Comparison of ENCODE assay signal across 2 cellular contexts in the genomic region with DNA sequence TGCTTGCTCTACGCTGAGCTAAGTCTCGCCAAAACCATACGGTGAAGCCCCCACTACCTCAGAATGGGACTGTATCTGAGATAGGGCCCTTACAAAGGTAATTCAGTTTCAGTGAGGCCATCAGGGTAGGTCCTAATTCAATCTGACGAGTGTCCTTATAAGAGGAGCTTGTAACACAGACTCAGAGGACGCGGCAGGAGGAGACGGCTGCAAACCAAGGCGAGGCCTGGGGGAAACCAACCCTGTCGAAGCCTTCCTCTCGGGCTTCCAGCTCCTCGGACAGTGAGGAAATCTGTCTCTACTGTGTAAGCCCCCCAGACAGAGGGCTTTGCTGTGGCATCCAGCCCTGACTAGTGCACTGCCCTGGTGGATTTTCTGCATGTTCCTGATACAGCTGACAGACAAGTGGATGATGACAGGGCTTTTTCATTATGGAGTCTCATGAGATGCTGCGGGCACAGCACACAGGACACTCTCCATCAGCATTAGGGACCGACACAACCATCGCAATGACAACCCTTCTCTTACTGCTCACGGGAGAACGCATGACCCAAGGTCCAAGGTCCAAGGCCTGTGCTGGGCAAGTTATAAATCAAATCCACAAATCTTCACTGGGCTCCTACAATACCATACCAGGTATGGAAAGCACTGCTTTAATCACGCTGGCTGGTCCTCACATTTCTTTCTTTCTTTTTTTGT.
TF ChIP-seq lines count a peak whose summit lies in the region.

No MANE protein-coding gene starts in this region.

TF ChIP-seq in HCT116, 20 proteins besides CTCF, POLR2A, EP300 and RAD21 (continued from another document):
- TF ChIP-seq, protein P1, sequence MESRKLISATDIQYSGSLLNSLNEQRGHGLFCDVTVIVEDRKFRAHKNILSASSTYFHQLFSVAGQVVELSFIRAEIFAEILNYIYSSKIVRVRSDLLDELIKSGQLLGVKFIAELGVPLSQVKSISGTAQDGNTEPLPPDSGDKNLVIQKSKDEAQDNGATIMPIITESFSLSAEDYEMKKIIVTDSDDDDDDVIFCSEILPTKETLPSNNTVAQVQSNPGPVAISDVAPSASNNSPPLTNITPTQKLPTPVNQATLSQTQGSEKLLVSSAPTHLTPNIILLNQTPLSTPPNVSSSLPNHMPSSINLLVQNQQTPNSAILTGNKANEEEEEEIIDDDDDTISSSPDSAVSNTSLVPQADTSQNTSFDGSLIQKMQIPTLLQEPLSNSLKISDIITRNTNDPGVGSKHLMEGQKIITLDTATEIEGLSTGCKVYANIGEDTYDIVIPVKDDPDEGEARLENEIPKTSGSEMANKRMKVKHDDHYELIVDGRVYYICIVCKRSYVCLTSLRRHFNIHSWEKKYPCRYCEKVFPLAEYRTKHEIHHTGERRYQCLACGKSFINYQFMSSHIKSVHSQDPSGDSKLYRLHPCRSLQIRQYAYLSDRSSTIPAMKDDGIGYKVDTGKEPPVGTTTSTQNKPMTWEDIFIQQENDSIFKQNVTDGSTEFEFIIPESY (IDR thresholded peaks at IDR 0.05; ENCODE audit: extremely low read depth, insufficient replicate concordance, low read length), result no peak
- TF ChIP-seq ZNF274 (IDR thresholded peaks at IDR 0.05; ENCODE audit: low read depth, low read length), result no peak
- TF ChIP-seq ELF1 (IDR thresholded peaks at IDR 0.05; ENCODE audit: borderline replicate concordance, low read depth), result no peak
- TF ChIP-seq SIN3A (IDR thresholded peaks at IDR 0.05; ENCODE audit: low read depth), result no peak
TF ChIP-seq in HCT116: peak in this region for 0.

TF ChIP-seq in liver, 16 proteins besides CTCF, POLR2A, EP300 and RAD21 (continued from another document):
- TF ChIP-seq, protein P1 (IDR thresholded peaks at IDR 0.05), result no peak
- TF ChIP-seq FOXA1 (IDR thresholded peaks at IDR 0.05) (no peak), GABPA (IDR thresholded peaks at IDR 0.05 in 1 of 2, conservative IDR thresholded peaks at IDR 0.05 in 1 of 2) (no peak), TAF1 (conservative IDR thresholded peaks at IDR 0.05) (no peak), SP1 (IDR thresholded peaks at IDR 0.05) (peak; percentile 68), EGR1 (IDR thresholded peaks at IDR 0.05; ENCODE audit: low read depth in 2 of 2) (no peak)
- TF ChIP-seq, protein P2, sequence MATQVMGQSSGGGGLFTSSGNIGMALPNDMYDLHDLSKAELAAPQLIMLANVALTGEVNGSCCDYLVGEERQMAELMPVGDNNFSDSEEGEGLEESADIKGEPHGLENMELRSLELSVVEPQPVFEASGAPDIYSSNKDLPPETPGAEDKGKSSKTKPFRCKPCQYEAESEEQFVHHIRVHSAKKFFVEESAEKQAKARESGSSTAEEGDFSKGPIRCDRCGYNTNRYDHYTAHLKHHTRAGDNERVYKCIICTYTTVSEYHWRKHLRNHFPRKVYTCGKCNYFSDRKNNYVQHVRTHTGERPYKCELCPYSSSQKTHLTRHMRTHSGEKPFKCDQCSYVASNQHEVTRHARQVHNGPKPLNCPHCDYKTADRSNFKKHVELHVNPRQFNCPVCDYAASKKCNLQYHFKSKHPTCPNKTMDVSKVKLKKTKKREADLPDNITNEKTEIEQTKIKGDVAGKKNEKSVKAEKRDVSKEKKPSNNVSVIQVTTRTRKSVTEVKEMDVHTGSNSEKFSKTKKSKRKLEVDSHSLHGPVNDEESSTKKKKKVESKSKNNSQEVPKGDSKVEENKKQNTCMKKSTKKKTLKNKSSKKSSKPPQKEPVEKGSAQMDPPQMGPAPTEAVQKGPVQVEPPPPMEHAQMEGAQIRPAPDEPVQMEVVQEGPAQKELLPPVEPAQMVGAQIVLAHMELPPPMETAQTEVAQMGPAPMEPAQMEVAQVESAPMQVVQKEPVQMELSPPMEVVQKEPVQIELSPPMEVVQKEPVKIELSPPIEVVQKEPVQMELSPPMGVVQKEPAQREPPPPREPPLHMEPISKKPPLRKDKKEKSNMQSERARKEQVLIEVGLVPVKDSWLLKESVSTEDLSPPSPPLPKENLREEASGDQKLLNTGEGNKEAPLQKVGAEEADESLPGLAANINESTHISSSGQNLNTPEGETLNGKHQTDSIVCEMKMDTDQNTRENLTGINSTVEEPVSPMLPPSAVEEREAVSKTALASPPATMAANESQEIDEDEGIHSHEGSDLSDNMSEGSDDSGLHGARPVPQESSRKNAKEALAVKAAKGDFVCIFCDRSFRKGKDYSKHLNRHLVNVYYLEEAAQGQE (IDR thresholded peaks at IDR 0.05), result no peak
- TF ChIP-seq, protein P3, sequence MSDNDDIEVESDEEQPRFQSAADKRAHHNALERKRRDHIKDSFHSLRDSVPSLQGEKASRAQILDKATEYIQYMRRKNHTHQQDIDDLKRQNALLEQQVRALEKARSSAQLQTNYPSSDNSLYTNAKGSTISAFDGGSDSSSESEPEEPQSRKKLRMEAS (IDR thresholded peaks at IDR 0.05), result no peak
